18 cellular contexts compared by ENCODE assay signal in genomic region chr11:64642418-64642735, GRCh38. TPM values are rescaled to one million over a fixed set of nuclear protein-coding genes. Genes with fewer than 3 reads are reported as not detected.
DNase-seq lines count a peak whose midpoint lies in the region; ATAC-seq and TF ChIP-seq lines count a peak whose summit lies in the region.
"Had no signal": no experiment of that assay in that cellular context is flagged by ENCODE, and none has a peak within 500 bp of the region (broad histone marks: within the 10 kb centered on the region; RNA-seq: fewer than 3 reads in every experiment).

No MANE protein-coding gene starts in this region.

- peak overlapping the region; percentile 46 for H3K9ac ChIP-seq in NT2/D1 (ENCODE audit: insufficient read length, low read depth)
- H3K9ac ChIP-seq in iPS-18a (ENCODE audit: low read length): no peak overlapping the region
- H3K9ac ChIP-seq: parathyroid adenoma had no signal

- H3K27ac ChIP-seq in iPS-18a (ENCODE audit: low read length) (no peak overlapping the region), stomach (no peak overlapping the region)
- H3K27ac ChIP-seq: parathyroid adenoma, SK-N-MC had no signal

- no peak for DNase-seq in H7
- no peak for DNase-seq in NT2/D1 (ENCODE audit: low read depth, low spot score)
- no peak for DNase-seq in stomach
- DNase-seq in SK-N-DZ (ENCODE audit: low spot score): no peak
- DNase-seq in SIG-M5 (lab: John Stamatoyannopoulos, UW): no peak
- DNase-seq: activated CD4-positive, alpha-beta T cell treated with anti-CD3 and anti-CD28 coated beads, Interleukin-2, amount 50 U/mL, for 4 hours; activated naive CD8-positive, alpha-beta T cell treated with anti-CD3 and anti-CD28 coated beads, Interleukin-2, amount 50 U/mL, for 24 hours; activated T-cell treated with anti-CD3 and anti-CD28 coated beads, Interleukin-2, amount 50 U/mL, for 72 hours; DMS53; NCI-H1105; stimulated activated CD4-positive, alpha-beta T cell treated with anti-CD3 and anti-CD28 coated beads, Interleukin-12 subunit alpha, Interleukin-12 subunit beta, amount 100 ng/mL, for 4 hours had no signal

- intact Hi-C loops in stomach (cut with DNase I; ENCODE audit: low total_unique reads): no loop called here

- 0 out of 2 replicates have a peak, but pooled peaks cover 6% of the 10 kb centered on the region for H3K9me3 ChIP-seq in NT2/D1 (ENCODE audit: insufficient read depth, low read length)
- H3K9me3 ChIP-seq in iPS-18a (ENCODE audit: control insufficient read depth, low read depth, low read length): no peaks in the 10 kb centered on the region
- no peaks in the 10 kb centered on the region for H3K9me3 ChIP-seq in stomach

- H3K36me3 ChIP-seq in H7 (replicated peaks; ENCODE audit: control insufficient read depth, insufficient read depth, low read length) (no peaks in the 10 kb centered on the region), NT2/D1 (ENCODE audit: insufficient read depth, insufficient read length, low read length) (no peaks in the 10 kb centered on the region), iPS-18a (ENCODE audit: control insufficient read depth, low read depth, low read length) (no peaks in the 10 kb centered on the region), stomach (no peaks in the 10 kb centered on the region)

- H3K4me1 ChIP-seq in NT2/D1 (ENCODE audit: insufficient read depth, insufficient read length): peaks cover 20% of the 10 kb centered on the region
- H3K4me1 ChIP-seq in iPS-18a (ENCODE audit: control insufficient read depth, low read depth, low read length): peaks cover 17% of the 10 kb centered on the region
- H3K4me1 ChIP-seq in stomach: peaks cover 12 to 40% (median 21%) of the 10 kb centered on the region in 4 donors
- H3K4me1 ChIP-seq: parathyroid adenoma had no signal

- 3 to 7% (median 4%) methylated on average over 16 to 30 of the region's 30 CpGs for WGBS in stomach, 5 donors

- H3K4me3 ChIP-seq in H7 (ENCODE audit: insufficient read depth, low read depth, low read length) (peak overlapping the region; percentile 29; the same call in 1 of the 2 replicates), NT2/D1 (ENCODE audit: insufficient read length, low read depth) (peak overlapping the region; percentile 58), iPS-18a (ENCODE audit: low read length) (peak overlapping the region; percentile 43), stomach (peak overlapping the region; percentile 29 to 43 (median 40))
- H3K4me3 ChIP-seq: K562 had no signal

- no peak for ATAC-seq in GM19463 (IDR thresholded peaks at IDR 0.05; ENCODE audit: unreplicated experiment)
- ATAC-seq: activated naive CD8-positive, alpha-beta T cell treated with anti-CD3 and anti-CD28 coated beads, Interleukin-2, amount 50 U/mL, for 24 hours; activated T-cell treated with anti-CD3 and anti-CD28 coated beads, Interleukin-2, amount 50 U/mL, for 72 hours; K562 had no signal

- H3K27me3 ChIP-seq in H7 (ENCODE audit: control insufficient read depth, insufficient read depth, low read length) (peaks cover 84% of the 10 kb centered on the region), NT2/D1 (ENCODE audit: insufficient read depth, insufficient read length) (peaks cover 55% of the 10 kb centered on the region), iPS-18a (ENCODE audit: control insufficient read depth, insufficient read depth, low read length) (peaks cover 72% of the 10 kb centered on the region), stomach (peaks cover 15 to 95% (median 73%) of the 10 kb centered on the region in 3 donors)

- TF ChIP-seq POLR2A in stomach (IDR thresholded peaks at IDR 0.05): no peak

- no peak for TF ChIP-seq CTCF in stomach (IDR thresholded peaks at IDR 0.05)

- no peak for TF ChIP-seq EP300 in stomach (IDR thresholded peaks at IDR 0.05)

RNA-seq across cellular contexts. Expression of gene SLC22A12, which starts 51.4 kb away (rescaled TPM):
- not detected in 2 replicates for total RNA-seq in H7 (2014; rRNA removed; shearing (Covaris generic))
- not detected for total RNA-seq in stomach
- polyA plus RNA-seq in stomach: not detected
- not detected in 2 replicates for polyA plus RNA-seq in SK-N-DZ (2014; cell fraction: cytosol; rRNA removed)
- not detected in 2 replicates for polyA plus RNA-seq in SK-N-DZ (2014; cell fraction: nucleus; rRNA removed)
- total RNA-seq: activated T-cell treated with anti-CD3 and anti-CD28 coated beads, Interleukin-2, amount 50 U/mL, for 72 hours; fibroblast of villous mesenchyme; K562 had no signal
- polyA plus RNA-seq: CD14-positive monocyte, K562 had no signal
